Comparison of ENCODE assay signal across 1 cellular context in the genomic region with DNA sequence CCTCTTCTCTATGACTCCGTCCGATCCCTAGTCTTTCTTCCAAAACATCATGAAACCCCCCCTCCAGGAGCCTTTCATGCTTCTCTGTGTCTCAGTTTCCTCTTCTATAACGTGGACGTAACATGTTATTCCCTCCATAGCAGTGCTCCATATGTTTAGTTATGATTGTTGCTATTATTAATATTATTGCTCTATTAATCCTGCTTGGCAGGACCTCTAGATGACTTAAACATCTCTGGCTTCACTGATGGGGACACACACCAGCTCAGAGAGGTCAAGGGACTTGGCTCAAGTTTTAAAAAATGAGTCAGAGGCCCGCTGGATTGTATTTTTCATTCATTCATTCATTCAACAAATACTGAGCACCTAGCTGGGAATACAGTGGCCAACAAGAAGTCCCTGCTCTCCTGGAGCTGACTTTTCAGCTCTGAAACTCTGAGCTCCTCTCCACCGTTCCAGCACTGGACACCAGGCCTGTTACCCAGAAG.
TF ChIP-seq lines count a peak whose summit lies in the region.

No MANE protein-coding gene starts in this region.

TF ChIP-seq in K562, 482 proteins besides CTCF, POLR2A, EP300 and RAD21 (continued from another document):
- no peak; the same call in 1 of the 2 replicates for TF ChIP-seq GABPB1 (CRISPR knock-in tag; IDR thresholded peaks at IDR 0.05)
- TF ChIP-seq, protein P1, sequence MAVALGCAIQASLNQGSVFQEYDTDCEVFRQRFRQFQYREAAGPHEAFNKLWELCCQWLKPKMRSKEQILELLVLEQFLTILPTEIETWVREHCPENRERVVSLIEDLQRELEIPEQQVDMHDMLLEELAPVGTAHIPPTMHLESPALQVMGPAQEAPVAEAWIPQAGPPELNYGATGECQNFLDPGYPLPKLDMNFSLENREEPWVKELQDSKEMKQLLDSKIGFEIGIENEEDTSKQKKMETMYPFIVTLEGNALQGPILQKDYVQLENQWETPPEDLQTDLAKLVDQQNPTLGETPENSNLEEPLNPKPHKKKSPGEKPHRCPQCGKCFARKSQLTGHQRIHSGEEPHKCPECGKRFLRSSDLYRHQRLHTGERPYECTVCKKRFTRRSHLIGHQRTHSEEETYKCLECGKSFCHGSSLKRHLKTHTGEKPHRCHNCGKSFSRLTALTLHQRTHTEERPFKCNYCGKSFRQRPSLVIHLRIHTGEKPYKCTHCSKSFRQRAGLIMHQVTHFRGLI (CRISPR knock-in tag; IDR thresholded peaks at IDR 0.05), result 0 out of 2 replicates have a peak, but pooled peaks have one; percentile 28
- TF ChIP-seq NFE2L1 (tag; IDR thresholded peaks at IDR 0.05; ENCODE audit: borderline replicate concordance, low read depth), result no peak
- TF ChIP-seq, protein P2, sequence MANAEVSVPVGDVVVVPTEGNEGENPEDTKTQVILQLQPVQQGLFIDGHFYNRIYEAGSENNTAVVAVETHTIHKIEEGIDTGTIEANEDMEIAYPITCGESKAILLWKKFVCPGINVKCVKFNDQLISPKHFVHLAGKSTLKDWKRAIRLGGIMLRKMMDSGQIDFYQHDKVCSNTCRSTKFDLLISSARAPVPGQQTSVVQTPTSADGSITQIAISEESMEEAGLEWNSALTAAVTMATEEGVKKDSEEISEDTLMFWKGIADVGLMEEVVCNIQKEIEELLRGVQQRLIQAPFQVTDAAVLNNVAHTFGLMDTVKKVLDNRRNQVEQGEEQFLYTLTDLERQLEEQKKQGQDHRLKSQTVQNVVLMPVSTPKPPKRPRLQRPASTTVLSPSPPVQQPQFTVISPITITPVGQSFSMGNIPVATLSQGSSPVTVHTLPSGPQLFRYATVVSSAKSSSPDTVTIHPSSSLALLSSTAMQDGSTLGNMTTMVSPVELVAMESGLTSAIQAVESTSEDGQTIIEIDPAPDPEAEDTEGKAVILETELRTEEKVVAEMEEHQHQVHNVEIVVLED (CRISPR knock-in tag; IDR thresholded peaks at IDR 0.05), result peak; percentile 3; the same call in 1 of the 2 replicates
- TF ChIP-seq ZNF165 (CRISPR knock-in tag; IDR thresholded peaks at IDR 0.05; ENCODE audit: borderline replicate concordance), result 0 out of 2 replicates have a peak, but pooled peaks have one; percentile 9
- TF ChIP-seq, protein P3, sequence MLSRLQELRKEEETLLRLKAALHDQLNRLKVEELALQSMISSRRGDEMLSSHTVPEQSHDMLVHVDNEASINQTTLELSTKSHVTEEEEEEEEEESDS (CRISPR knock-in tag; IDR thresholded peaks at IDR 0.05), result no peak
- TF ChIP-seq OTX1 (CRISPR knock-in tag; IDR thresholded peaks at IDR 0.05), result peak; percentile 62; the same call in 1 of the 2 replicates
- no peak for TF ChIP-seq NR2C1 (IDR thresholded peaks at IDR 0.05)
- 0 out of 2 replicates have a peak, but pooled peaks have one; percentile 16 for TF ChIP-seq NR2C1 (tag; IDR thresholded peaks at IDR 0.05)
- no peak for TF ChIP-seq TSC22D4 (tag; IDR thresholded peaks at IDR 0.05)
- TF ChIP-seq ATF1 (CRISPR knock-in tag; IDR thresholded peaks at IDR 0.05), result no peak
- TF ChIP-seq ATF1 (tag; IDR thresholded peaks at IDR 0.05), result peak; percentile 12
- TF ChIP-seq ATF7 (IDR thresholded peaks at IDR 0.05), result no peak
- peak; percentile 31; the same call in 1 of the 2 replicates for TF ChIP-seq ZNF695 (CRISPR knock-in tag; IDR thresholded peaks at IDR 0.05)
- TF ChIP-seq BRD4 (IDR thresholded peaks at IDR 0.05), result peak; percentile 60; the same call in 1 of the 2 replicates
- TF ChIP-seq, protein P4, sequence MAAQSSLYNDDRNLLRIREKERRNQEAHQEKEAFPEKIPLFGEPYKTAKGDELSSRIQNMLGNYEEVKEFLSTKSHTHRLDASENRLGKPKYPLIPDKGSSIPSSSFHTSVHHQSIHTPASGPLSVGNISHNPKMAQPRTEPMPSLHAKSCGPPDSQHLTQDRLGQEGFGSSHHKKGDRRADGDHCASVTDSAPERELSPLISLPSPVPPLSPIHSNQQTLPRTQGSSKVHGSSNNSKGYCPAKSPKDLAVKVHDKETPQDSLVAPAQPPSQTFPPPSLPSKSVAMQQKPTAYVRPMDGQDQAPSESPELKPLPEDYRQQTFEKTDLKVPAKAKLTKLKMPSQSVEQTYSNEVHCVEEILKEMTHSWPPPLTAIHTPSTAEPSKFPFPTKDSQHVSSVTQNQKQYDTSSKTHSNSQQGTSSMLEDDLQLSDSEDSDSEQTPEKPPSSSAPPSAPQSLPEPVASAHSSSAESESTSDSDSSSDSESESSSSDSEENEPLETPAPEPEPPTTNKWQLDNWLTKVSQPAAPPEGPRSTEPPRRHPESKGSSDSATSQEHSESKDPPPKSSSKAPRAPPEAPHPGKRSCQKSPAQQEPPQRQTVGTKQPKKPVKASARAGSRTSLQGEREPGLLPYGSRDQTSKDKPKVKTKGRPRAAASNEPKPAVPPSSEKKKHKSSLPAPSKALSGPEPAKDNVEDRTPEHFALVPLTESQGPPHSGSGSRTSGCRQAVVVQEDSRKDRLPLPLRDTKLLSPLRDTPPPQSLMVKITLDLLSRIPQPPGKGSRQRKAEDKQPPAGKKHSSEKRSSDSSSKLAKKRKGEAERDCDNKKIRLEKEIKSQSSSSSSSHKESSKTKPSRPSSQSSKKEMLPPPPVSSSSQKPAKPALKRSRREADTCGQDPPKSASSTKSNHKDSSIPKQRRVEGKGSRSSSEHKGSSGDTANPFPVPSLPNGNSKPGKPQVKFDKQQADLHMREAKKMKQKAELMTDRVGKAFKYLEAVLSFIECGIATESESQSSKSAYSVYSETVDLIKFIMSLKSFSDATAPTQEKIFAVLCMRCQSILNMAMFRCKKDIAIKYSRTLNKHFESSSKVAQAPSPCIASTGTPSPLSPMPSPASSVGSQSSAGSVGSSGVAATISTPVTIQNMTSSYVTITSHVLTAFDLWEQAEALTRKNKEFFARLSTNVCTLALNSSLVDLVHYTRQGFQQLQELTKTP (IDR thresholded peaks at IDR 0.05; ENCODE audit: low read depth in 1 of 2, partially characterized antibody in 2 of 2), result peak in 1 of 2 experiments; percentile 11
- TF ChIP-seq ELF2 (CRISPR knock-in tag; IDR thresholded peaks at IDR 0.05), result 0 out of 2 replicates have a peak, but pooled peaks have one; percentile 9
- TF ChIP-seq, protein P5, sequence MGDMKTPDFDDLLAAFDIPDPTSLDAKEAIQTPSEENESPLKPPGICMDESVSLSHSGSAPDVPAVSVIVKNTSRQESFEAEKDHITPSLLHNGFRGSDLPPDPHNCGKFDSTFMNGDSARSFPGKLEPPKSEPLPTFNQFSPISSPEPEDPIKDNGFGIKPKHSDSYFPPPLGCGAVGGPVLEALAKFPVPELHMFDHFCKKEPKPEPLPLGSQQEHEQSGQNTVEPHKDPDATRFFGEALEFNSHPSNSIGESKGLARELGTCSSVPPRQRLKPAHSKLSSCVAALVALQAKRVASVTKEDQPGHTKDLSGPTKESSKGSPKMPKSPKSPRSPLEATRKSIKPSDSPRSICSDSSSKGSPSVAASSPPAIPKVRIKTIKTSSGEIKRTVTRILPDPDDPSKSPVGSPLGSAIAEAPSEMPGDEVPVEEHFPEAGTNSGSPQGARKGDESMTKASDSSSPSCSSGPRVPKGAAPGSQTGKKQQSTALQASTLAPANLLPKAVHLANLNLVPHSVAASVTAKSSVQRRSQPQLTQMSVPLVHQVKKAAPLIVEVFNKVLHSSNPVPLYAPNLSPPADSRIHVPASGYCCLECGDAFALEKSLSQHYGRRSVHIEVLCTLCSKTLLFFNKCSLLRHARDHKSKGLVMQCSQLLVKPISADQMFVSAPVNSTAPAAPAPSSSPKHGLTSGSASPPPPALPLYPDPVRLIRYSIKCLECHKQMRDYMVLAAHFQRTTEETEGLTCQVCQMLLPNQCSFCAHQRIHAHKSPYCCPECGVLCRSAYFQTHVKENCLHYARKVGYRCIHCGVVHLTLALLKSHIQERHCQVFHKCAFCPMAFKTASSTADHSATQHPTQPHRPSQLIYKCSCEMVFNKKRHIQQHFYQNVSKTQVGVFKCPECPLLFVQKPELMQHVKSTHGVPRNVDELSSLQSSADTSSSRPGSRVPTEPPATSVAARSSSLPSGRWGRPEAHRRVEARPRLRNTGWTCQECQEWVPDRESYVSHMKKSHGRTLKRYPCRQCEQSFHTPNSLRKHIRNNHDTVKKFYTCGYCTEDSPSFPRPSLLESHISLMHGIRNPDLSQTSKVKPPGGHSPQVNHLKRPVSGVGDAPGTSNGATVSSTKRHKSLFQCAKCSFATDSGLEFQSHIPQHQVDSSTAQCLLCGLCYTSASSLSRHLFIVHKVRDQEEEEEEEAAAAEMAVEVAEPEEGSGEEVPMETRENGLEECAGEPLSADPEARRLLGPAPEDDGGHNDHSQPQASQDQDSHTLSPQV (IDR thresholded peaks at IDR 0.05), result peak; percentile 49
- TF ChIP-seq, protein P6, sequence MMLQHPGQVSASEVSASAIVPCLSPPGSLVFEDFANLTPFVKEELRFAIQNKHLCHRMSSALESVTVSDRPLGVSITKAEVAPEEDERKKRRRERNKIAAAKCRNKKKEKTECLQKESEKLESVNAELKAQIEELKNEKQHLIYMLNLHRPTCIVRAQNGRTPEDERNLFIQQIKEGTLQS (IDR thresholded peaks at IDR 0.05), result 0 out of 2 replicates have a peak, but pooled peaks have one; percentile 5
- TF ChIP-seq, protein P6 (CRISPR knock-in tag; conservative IDR thresholded peaks at IDR 0.05), result no peak
- TF ChIP-seq, protein P7, sequence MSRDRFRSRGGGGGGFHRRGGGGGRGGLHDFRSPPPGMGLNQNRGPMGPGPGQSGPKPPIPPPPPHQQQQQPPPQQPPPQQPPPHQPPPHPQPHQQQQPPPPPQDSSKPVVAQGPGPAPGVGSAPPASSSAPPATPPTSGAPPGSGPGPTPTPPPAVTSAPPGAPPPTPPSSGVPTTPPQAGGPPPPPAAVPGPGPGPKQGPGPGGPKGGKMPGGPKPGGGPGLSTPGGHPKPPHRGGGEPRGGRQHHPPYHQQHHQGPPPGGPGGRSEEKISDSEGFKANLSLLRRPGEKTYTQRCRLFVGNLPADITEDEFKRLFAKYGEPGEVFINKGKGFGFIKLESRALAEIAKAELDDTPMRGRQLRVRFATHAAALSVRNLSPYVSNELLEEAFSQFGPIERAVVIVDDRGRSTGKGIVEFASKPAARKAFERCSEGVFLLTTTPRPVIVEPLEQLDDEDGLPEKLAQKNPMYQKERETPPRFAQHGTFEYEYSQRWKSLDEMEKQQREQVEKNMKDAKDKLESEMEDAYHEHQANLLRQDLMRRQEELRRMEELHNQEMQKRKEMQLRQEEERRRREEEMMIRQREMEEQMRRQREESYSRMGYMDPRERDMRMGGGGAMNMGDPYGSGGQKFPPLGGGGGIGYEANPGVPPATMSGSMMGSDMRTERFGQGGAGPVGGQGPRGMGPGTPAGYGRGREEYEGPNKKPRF (IDR thresholded peaks at IDR 0.05; ENCODE audit: low read depth, low read length), result no peak
- TF ChIP-seq, protein P8, sequence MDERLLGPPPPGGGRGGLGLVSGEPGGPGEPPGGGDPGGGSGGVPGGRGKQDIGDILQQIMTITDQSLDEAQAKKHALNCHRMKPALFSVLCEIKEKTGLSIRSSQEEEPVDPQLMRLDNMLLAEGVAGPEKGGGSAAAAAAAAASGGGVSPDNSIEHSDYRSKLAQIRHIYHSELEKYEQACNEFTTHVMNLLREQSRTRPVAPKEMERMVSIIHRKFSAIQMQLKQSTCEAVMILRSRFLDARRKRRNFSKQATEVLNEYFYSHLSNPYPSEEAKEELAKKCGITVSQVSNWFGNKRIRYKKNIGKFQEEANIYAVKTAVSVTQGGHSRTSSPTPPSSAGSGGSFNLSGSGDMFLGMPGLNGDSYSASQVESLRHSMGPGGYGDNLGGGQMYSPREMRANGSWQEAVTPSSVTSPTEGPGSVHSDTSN (CRISPR knock-in tag; IDR thresholded peaks at IDR 0.05; ENCODE audit: low read depth), result no peak
- TF ChIP-seq, protein P8 (tag; conservative IDR thresholded peaks at IDR 0.05; ENCODE audit: low read depth), result no peak
- TF ChIP-seq MAFF (IDR thresholded peaks at IDR 0.05; ENCODE audit: low read length), result no peak
- TF ChIP-seq, protein P9, sequence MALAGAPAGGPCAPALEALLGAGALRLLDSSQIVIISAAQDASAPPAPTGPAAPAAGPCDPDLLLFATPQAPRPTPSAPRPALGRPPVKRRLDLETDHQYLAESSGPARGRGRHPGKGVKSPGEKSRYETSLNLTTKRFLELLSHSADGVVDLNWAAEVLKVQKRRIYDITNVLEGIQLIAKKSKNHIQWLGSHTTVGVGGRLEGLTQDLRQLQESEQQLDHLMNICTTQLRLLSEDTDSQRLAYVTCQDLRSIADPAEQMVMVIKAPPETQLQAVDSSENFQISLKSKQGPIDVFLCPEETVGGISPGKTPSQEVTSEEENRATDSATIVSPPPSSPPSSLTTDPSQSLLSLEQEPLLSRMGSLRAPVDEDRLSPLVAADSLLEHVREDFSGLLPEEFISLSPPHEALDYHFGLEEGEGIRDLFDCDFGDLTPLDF (CRISPR knock-in tag; IDR thresholded peaks at IDR 0.05), result no peak
- TF ChIP-seq NCOR1 (IDR thresholded peaks at IDR 0.05), result 0 out of 2 replicates have a peak, but pooled peaks have one; percentile 4
- no peak for TF ChIP-seq ZNF311 (CRISPR knock-in tag; IDR thresholded peaks at IDR 0.05)
- peak; percentile 67; the same call in 1 of the 2 replicates for TF ChIP-seq HMG20A (CRISPR knock-in tag; conservative IDR thresholded peaks at IDR 0.05)
- TF ChIP-seq MXI1 (IDR thresholded peaks at IDR 0.05; ENCODE audit: low read depth, low read length), result no peak
- TF ChIP-seq, protein P10, sequence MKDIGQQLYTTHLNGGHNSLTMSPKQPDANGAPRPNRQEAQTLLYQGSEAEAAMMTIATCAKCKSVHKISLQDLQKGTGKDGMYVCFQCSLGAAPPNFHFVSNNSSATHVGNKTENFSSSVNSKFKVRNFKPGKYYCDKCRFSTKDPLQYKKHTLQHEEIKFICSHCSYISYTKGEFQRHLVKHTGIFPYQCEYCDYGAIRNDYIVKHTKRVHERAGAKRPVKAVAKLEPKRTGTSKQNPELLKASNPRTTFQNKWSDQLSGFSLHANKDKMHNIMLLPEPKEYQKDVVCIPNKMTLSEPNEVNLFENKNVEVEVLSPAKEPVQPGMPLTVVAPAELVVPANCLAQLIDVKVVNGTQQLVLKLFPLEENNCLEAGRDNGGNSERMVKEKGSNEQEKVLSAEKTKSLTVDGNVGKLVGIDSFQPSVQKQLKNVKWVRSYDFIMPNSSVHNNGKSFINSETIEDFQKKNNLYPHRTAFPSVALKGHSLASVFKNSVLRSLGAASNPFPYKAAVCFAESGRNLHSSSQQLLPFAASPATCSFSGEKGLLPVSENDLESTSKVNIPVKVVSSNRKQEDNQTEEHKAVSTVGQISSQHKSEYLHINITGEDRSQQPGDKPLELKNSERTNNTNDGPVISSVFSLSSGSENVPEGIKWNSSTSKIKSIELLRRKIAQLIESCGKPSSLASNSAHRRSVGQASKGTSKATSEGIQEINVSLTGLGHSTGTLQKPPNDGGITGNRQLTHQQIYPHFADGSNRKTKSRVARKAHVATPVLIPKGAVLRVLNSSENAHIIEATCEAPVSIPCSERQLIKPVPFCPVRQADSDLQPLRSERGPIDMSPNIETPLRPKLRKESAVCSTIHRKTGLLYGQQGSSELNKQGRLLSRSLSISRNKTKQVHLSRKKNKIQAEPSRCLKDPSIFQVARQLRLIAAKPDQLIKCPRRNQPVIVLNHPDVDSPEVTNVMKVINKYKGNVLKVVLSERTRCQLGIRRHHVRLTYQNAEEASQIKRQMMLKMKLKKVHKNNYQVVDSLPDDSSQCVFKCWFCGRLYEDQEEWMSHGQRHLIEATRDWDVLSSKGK (CRISPR knock-in tag; IDR thresholded peaks at IDR 0.05), result no peak
